In the genomic region with DNA sequence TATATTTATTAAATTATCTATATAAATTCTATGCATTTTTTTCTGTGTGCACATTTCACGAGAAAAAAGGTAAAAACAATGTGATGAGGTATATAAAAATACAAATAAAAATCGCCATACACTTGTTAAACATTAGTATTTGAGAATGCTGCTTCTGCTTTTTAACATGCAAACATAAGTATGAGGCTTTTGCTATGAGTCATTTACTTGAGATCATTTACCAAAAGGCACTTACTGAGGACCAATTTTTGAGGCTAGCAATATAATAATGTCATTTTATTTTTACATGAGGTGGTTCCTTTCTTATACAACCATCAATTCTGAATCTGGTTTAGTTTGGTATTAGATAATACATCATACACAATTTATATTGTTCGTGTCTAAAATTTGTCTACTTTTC, we compare ENCODE assay signal across 12 cellular contexts. TPM values are rescaled to one million over a fixed set of nuclear protein-coding genes. Genes with fewer than 3 reads are reported as not detected.
A peak's percentile ranks its signal among the peaks of the same experiment; 100 is the strongest.
DNase-seq lines count a peak whose midpoint lies in the region; ATAC-seq and TF ChIP-seq lines count a peak whose summit lies in the region.
"Had no signal": no experiment of that assay in that cellular context is flagged by ENCODE, and none has a peak within 500 bp of the region (broad histone marks: within the 10 kb centered on the region; RNA-seq: fewer than 3 reads in every experiment).

No MANE protein-coding gene starts in this region.

- no peaks in the 10 kb centered on the region for H3K27me3 Mint-ChIP-seq in activated CD4-positive, alpha-beta T cell treated with anti-CD3 and anti-CD28 coated beads, Interleukin-2, amount 10 ng/mL, durations not matched to agents 7 days and 5 days

- H3K4me3 Mint-ChIP-seq in activated CD4-positive, alpha-beta T cell treated with anti-CD3 and anti-CD28 coated beads, Interleukin-2, amount 10 ng/mL, durations not matched to agents 7 days and 5 days: no peak overlapping the region
- H3K4me3 Mint-ChIP-seq: activated T-cell treated with anti-CD3 and anti-CD28 coated beads, Interleukin-2, amount 50 U/mL, for 72 hours had no signal

- no CpG with 5 or more reads among the region's 3 CpGs for WGBS in IMR-90 (ENCODE audit: extremely low coverage in 2 of 2, insufficient read length in 1 of 2), 2 experiments

- no peak overlapping the region for H2AK9ac ChIP-seq in IMR-90 (replicated peaks; ENCODE audit: low read depth, low read length, poor library complexity)

- H3K9me3 ChIP-seq in IMR-90 (ENCODE audit: control insufficient read depth, insufficient read depth, low read length): no peaks in the 10 kb centered on the region
- H3K9me3 ChIP-seq: A549 had no signal

- POLR2A ChIA-PET in IMR-90 (lab: Charles Lee; ENCODE audit: unreplicated experiment): no interaction called here
- POLR2A ChIA-PET in activated CD4-positive, alpha-beta T cell treated with anti-CD3 and anti-CD28 coated beads, Interleukin-2, amount 10 ng/mL, durations not matched to agents 7 days and 5 days (lab: Charles Lee): no interaction called here

- H2BK5ac ChIP-seq in IMR-90 (ENCODE audit: low read depth, low read length, poor library complexity, severe bottlenecking): no peak overlapping the region

- H3K9ac ChIP-seq in IMR-90 (ENCODE audit: low read depth, low read length): no peak overlapping the region

- H4K20me1 ChIP-seq in IMR-90 (ENCODE audit: insufficient read depth, low read length): no peaks in the 10 kb centered on the region

- no peak overlapping the region for H3K4ac ChIP-seq in IMR-90 (ENCODE audit: low read depth, low read length)

- no peaks in the 10 kb centered on the region for H3K9me1 ChIP-seq in IMR-90 (ENCODE audit: insufficient read depth, low read length)

- H3K4me2 ChIP-seq in IMR-90 (ENCODE audit: low read depth, low read length): no peak overlapping the region
- H3K4me2 ChIP-seq: A549 had no signal

- H2AK5ac ChIP-seq in IMR-90 (ENCODE audit: low read depth, low read length): no peak overlapping the region

- H3K36me3 Mint-ChIP-seq in activated CD4-positive, alpha-beta T cell treated with anti-CD3 and anti-CD28 coated beads, Interleukin-2, amount 10 ng/mL, durations not matched to agents 7 days and 5 days (ENCODE audit: low read depth): peaks cover 35% of the 10 kb centered on the region

- H3K27ac Mint-ChIP-seq in activated CD4-positive, alpha-beta T cell treated with anti-CD3 and anti-CD28 coated beads, Interleukin-2, amount 10 ng/mL, durations not matched to agents 7 days and 5 days: no peak overlapping the region
- H3K27ac Mint-ChIP-seq: activated T-cell treated with anti-CD3 and anti-CD28 coated beads, Interleukin-2, amount 50 U/mL, for 72 hours had no signal

- no peak overlapping the region for H4K91ac ChIP-seq in IMR-90 (ENCODE audit: insufficient read depth, low read depth, low read length)

- intact Hi-C loops in IMR-90 (cut with micrococcal nuclease): no loop called here

- no peak overlapping the region for H4K8ac ChIP-seq in IMR-90 (ENCODE audit: low read depth in 2 of 2, low read length in 2 of 2)

- BruUV-seq in IMR-90 (replicated peaks; lab: Mats Ljungman, UMichigan): no TSS peak

- TF ChIP-seq CTCF in IMR-90 (conservative IDR thresholded peaks at IDR 0.05; ENCODE audit: low read depth, low read length) (no peak), foreskin keratinocyte (conservative IDR thresholded peaks at IDR 0.05) (no peak), brain microvascular endothelial cell (IDR thresholded peaks at IDR 0.05; ENCODE audit: low read depth, low read length, missing control alignments) (no peak)

- H3K36me3 ChIP-seq in IMR-90 (ENCODE audit: control insufficient read depth, insufficient read depth, low read length): peaks cover 7% of the 10 kb centered on the region; the same call in 1 of the 2 replicates
- H3K36me3 ChIP-seq in brain microvascular endothelial cell (replicated peaks): no peaks in the 10 kb centered on the region

- H3K23ac ChIP-seq in IMR-90 (ENCODE audit: low read depth, low read length): no peak overlapping the region

- TF ChIP-seq RAD21 in IMR-90 (IDR thresholded peaks at IDR 0.05; ENCODE audit: low read length): no peak

- H3K9me3 Mint-ChIP-seq in activated CD4-positive, alpha-beta T cell treated with anti-CD3 and anti-CD28 coated beads, Interleukin-2, amount 10 ng/mL, durations not matched to agents 7 days and 5 days: no peaks in the 10 kb centered on the region
- H3K9me3 Mint-ChIP-seq: activated T-cell treated with anti-CD3 and anti-CD28 coated beads, Interleukin-2, amount 50 U/mL, for 72 hours had no signal

- dilution Hi-C loops in IMR-90 (cut with HindIII; ENCODE audit: low sequenced_read_pairs, unreplicated experiment): no loop called here

- DNase-seq in CD1c-positive myeloid dendritic cell (ENCODE audit: extremely low spot score) (peak; percentile 54), IMR-90 (peak; percentile 22), foreskin keratinocyte (no peak), brain microvascular endothelial cell (no peak), AML-193 (lab: John Stamatoyannopoulos, UW) (no peak)
- DNase-seq in activated CD4-positive, alpha-beta T cell treated with anti-CD3 and anti-CD28 coated beads, Interleukin-2, amount 10 ng/mL, durations not matched to agents 7 days and 5 days: no peak
- DNase-seq: activated T-cell treated with anti-CD3 and anti-CD28 coated beads, Interleukin-2, amount 50 U/mL, for 72 hours; DMS79 treated with DMSO at 0.1 percent for 48 hours had no signal

- no peak for TF ChIP-seq POLR2A in IMR-90 (IDR thresholded peaks at IDR 0.05; ENCODE audit: low read depth, low read length)

- H3K4me1 ChIP-seq in IMR-90 (ENCODE audit: control insufficient read depth, insufficient read depth, low read length) (peaks cover 2% of the 10 kb centered on the region), foreskin keratinocyte (no peaks in the 10 kb centered on the region)

- ATAC-seq in GM19438 (IDR thresholded peaks at IDR 0.05; ENCODE audit: low read depth, unreplicated experiment) (peak; percentile 81), HG02885 (IDR thresholded peaks at IDR 0.05; ENCODE audit: poor library complexity, unreplicated experiment) (peak; percentile 91), IMR-90 (ENCODE audit: low read depth) (peak; percentile 51; the same call in 1 of the 2 replicates), foreskin keratinocyte (no peak)
- ATAC-seq: A549; activated T-cell treated with anti-CD3 and anti-CD28 coated beads, Interleukin-2, amount 50 U/mL, for 72 hours had no signal

- no peaks in the 10 kb centered on the region for H3K27me3 ChIP-seq in IMR-90 (ENCODE audit: control insufficient read depth, insufficient read depth, low read length)
- no peaks in the 10 kb centered on the region for H3K27me3 ChIP-seq in foreskin keratinocyte
- H3K27me3 ChIP-seq in brain microvascular endothelial cell (replicated peaks): no peaks in the 10 kb centered on the region
- H3K27me3 ChIP-seq: cardiac muscle cell had no signal

- in situ Hi-C loops in IMR-90 (cut with MboI; ENCODE audit: low sequenced_read_pairs) (no loop called here), brain microvascular endothelial cell (cut with HindIII; ENCODE audit: low pct_ligation_motif_present, low sequenced_read_pairs) (no loop called here)

- no peak overlapping the region for H3K14ac ChIP-seq in IMR-90 (replicated peaks; ENCODE audit: low read depth, low read length)

- H3K4me1 Mint-ChIP-seq in activated CD4-positive, alpha-beta T cell treated with anti-CD3 and anti-CD28 coated beads, Interleukin-2, amount 10 ng/mL, durations not matched to agents 7 days and 5 days: no peaks in the 10 kb centered on the region

- peaks cover 0 to 7% of the 10 kb centered on the region in 2 experiments; a peak in 3 of 4 replicates for H3K79me1 ChIP-seq in IMR-90 (ENCODE audit: low read depth in 1 of 2, low read length in 2 of 2)

- H3K27ac ChIP-seq in IMR-90 (ENCODE audit: insufficient read depth, low read length): no peak overlapping the region
- no peak overlapping the region for H3K27ac ChIP-seq in foreskin keratinocyte
- H3K27ac ChIP-seq in brain microvascular endothelial cell: no peak overlapping the region
- H3K27ac ChIP-seq: A549, cardiac muscle cell had no signal

- no peak overlapping the region for H3K4me3 ChIP-seq in IMR-90 (ENCODE audit: insufficient read depth, low read depth, low read length)
- no peak overlapping the region for H3K4me3 ChIP-seq in brain microvascular endothelial cell (ENCODE audit: low read depth, low read length)
- H3K4me3 ChIP-seq: A549, cardiac muscle cell had no signal

- no peak overlapping the region for H3K56ac ChIP-seq in IMR-90 (ENCODE audit: extremely low read depth, insufficient read depth, low read length)

- no peak overlapping the region for H3K18ac ChIP-seq in IMR-90 (ENCODE audit: low read depth, low read length)

- no peak overlapping the region for H4K5ac ChIP-seq in IMR-90 (ENCODE audit: low read depth, low read length)

- no peak overlapping the region for H2BK15ac ChIP-seq in IMR-90 (ENCODE audit: low read depth, low read length)

- H2BK120ac ChIP-seq in IMR-90 (ENCODE audit: low read depth, low read length): no peak overlapping the region

- no peak overlapping the region for H2BK20ac ChIP-seq in IMR-90 (ENCODE audit: low read depth, low read length)

- H2AFZ ChIP-seq in IMR-90 (replicated peaks; ENCODE audit: low read length, poor library complexity): no peak overlapping the region

- CTCF ChIA-PET in IMR-90 (lab: Yijun Ruan, JAX): interaction anchor here (0.6 kb wide), 1 partner anchor 151 kb away, joined by 5 read pairs; no protein-coding TSS in a partner anchor
- CTCF ChIA-PET in activated CD4-positive, alpha-beta T cell treated with anti-CD3 and anti-CD28 coated beads, Interleukin-2, amount 10 ng/mL, durations not matched to agents 7 days and 5 days (lab: Charles Lee): interaction anchor here (1.3 kb wide), 1 partner anchor 19 kb away, joined by 3 read pairs; no protein-coding TSS in a partner anchor

TF ChIP-seq in IMR-90, 13 proteins besides CTCF, POLR2A, EP300 and RAD21 (continues in another document):
- no peak for TF ChIP-seq SMC3 (IDR thresholded peaks at IDR 0.05; ENCODE audit: low read depth, low read length)
- TF ChIP-seq MAZ (IDR thresholded peaks at IDR 0.05; ENCODE audit: borderline replicate concordance, low read depth, low read length): no peak
- no peak for TF ChIP-seq RCOR1 (IDR thresholded peaks at IDR 0.05; ENCODE audit: insufficient replicate concordance, low read length)
- no peak for TF ChIP-seq CHD1 (IDR thresholded peaks at IDR 0.05; ENCODE audit: low read depth, low read length)
- no peak for TF ChIP-seq FOS (IDR thresholded peaks at IDR 0.05; ENCODE audit: low read depth, low read length)

RNA-seq across cellular contexts. Expression of a gene that starts 25.8 kb away (rescaled TPM):
- total RNA-seq in IMR-90 (2012; rRNA removed): 17.7 and 48.9 TPM in 2 replicates
- polyA plus RNA-seq in IMR-90 (2012; rRNA removed): 10.5 and 12.5 TPM in 2 replicates
- polyA plus RNA-seq in IMR-90 (2012; cell fraction: cytosol; rRNA removed): 0.65 and 0.97 TPM in 2 replicates
- 0.39 and 6.1 TPM in 2 replicates for polyA plus RNA-seq in IMR-90 (2012; cell fraction: nucleus; rRNA removed; ENCODE audit: low replicate concordance)
- total RNA-seq in activated CD4-positive, alpha-beta T cell treated with anti-CD3 and anti-CD28 coated beads, Interleukin-2, amount 10 ng/mL, durations not matched to agents 7 days and 5 days: 10 to 100 TPM; 54.0 to 54.8 TPM
- 28.7 and 30.9 TPM in 2 replicates for total RNA-seq in foreskin keratinocyte
- polyA plus RNA-seq in foreskin keratinocyte: 7.6 and 9.0 TPM in 2 replicates

Comparison
In these comparisons a context has a peak if more than half of its experiments do, and no peak if none do; other contexts are left out.
1. DNase-seq: peak in CD1c-positive myeloid dendritic cell (single experiment) and IMR-90 (single experiment); none in activated CD4-positive, alpha-beta T cell treated with anti-CD3 and anti-CD28 coated beads, Interleukin-2, amount 10 ng/mL, durations not matched to agents 7 days and 5 days (single experiment), foreskin keratinocyte (0 of 2), brain microvascular endothelial cell (single experiment) and AML-193 (0 of 2).